ENCODE assay signal across 21 cellular contexts in genomic region chr10:44827431-44828006, GRCh38.
A peak's percentile ranks its signal among the peaks of the same experiment; 100 is the strongest.
DNase-seq lines count a peak whose midpoint lies in the region; ATAC-seq and TF ChIP-seq lines count a peak whose summit lies in the region.
"Had no signal": no experiment of that assay in that cellular context is flagged by ENCODE, and none has a peak within 500 bp of the region (broad histone marks: within the 10 kb centered on the region; RNA-seq: fewer than 3 reads in every experiment).

No MANE protein-coding gene starts in this region.

- peak; percentile 44 for DNase-seq in NCI-H2029 treated with DMSO at 0.1 percent for 48 hours (lab: John Stamatoyannopoulos, UW)
- peak; percentile 24 for DNase-seq in brain microvascular endothelial cell
- peak; percentile 55 for DNase-seq in lung (ENCODE audit: low spot score)
- no peak for DNase-seq in adrenal gland
- no peak for DNase-seq in NCI-H1105 (lab: John Stamatoyannopoulos, UW)
- no peak for DNase-seq in activated gamma-delta T cell (lab: John Stamatoyannopoulos, UW)
- DNase-seq: activated CD4-positive, CD25-positive, alpha-beta regulatory T cell treated with anti-CD3 and anti-CD28 coated beads, Interleukin-2, amount 50 U/mL, for 72 hours; C1 segment of cervical spinal cord; cerebellar nuclear complex; DMS 273 treated with DMSO at 0.1 percent for 48 hours; MG63; NCI-H1694; NCI-H446; psoas muscle; stimulated activated CD8-positive, alpha-beta memory T cell treated with anti-CD3 and anti-CD28 coated beads, Interleukin-4, amount 100 ng/mL, for 48 hours; T-helper 9 cell; testis had no signal

- no peaks in the 10 kb centered on the region for H4K20me1 ChIP-seq in BLaER1 treated with 17β-estradiol and CSF1 and Interleukin-3, amounts not matched to agents 10 nM and 100 nM

- peaks cover 0 to 11% (median 7%) of the 10 kb centered on the region in 11 experiments; a peak in 12 of 22 replicates for H3K9me3 ChIP-seq in BLaER1 treated with 17β-estradiol and CSF1 and Interleukin-3, amounts not matched to agents 10 nM and 100 nM (replicated peaks in 1 of 11)
- H3K9me3 ChIP-seq in lung (ENCODE audit: control insufficient read depth in 2 of 2, insufficient read depth in 1 of 2, low read length in 1 of 2) (no peaks in the 10 kb centered on the region), adrenal gland (replicated peaks in 1 of 3) (no peaks in the 10 kb centered on the region)
- H3K9me3 ChIP-seq: A549, heart left ventricle, MG63, psoas muscle, testis had no signal

- H3K27ac ChIP-seq in BLaER1 treated with 17β-estradiol and CSF1 and Interleukin-3, amounts not matched to agents 10 nM and 100 nM, result peak overlapping the region in 2 of 11 experiments; percentile 17 to 50; a peak in 3 of 22 replicates
- H3K27ac ChIP-seq in brain microvascular endothelial cell (no peak overlapping the region), lung (ENCODE audit: low read depth in 1 of 2, low read length in 1 of 2) (no peak overlapping the region), adrenal gland (no peak overlapping the region)
- H3K27ac ChIP-seq: A549, psoas muscle, testis had no signal

- peak; percentile 29 for ATAC-seq in lung (ENCODE audit: insufficient read depth, low FRiP score)
- ATAC-seq in GM18502 (IDR thresholded peaks at IDR 0.05; ENCODE audit: poor library complexity, unreplicated experiment), result no peak
- ATAC-seq: A549, psoas muscle had no signal

- WGBS in lung, 2 donors, result 62 to 75% methylated on average over 13 of the region's 13 CpGs
- 73 to 94% (median 80%) methylated on average over 2 to 13 of the region's 13 CpGs for WGBS in adrenal gland, 4 donors

- H3K36me3 ChIP-seq in BLaER1 treated with 17β-estradiol and CSF1 and Interleukin-3, amounts not matched to agents 10 nM and 100 nM, result no peaks in the 10 kb centered on the region
- no peaks in the 10 kb centered on the region for H3K36me3 ChIP-seq in brain microvascular endothelial cell (replicated peaks)
- no peaks in the 10 kb centered on the region for H3K36me3 ChIP-seq in lung (ENCODE audit: control insufficient read depth in 2 of 2, insufficient read depth in 2 of 2, low read length in 2 of 2)
- H3K36me3 ChIP-seq in adrenal gland (replicated peaks in 1 of 2), result no peaks in the 10 kb centered on the region
- H3K36me3 ChIP-seq: heart left ventricle, MG63 had no signal

- no peak for TF ChIP-seq POLR2A in adrenal gland (IDR thresholded peaks at IDR 0.05)

- TF ChIP-seq CTCF in brain microvascular endothelial cell (IDR thresholded peaks at IDR 0.05; ENCODE audit: low read depth, low read length, missing control alignments) (no peak), lung (IDR thresholded peaks at IDR 0.05; ENCODE audit: control extremely low read depth, extremely low read depth) (no peak), adrenal gland (IDR thresholded peaks at IDR 0.05) (no peak)

- H3K4me2 ChIP-seq in BLaER1 treated with 17β-estradiol and CSF1 and Interleukin-3, amounts not matched to agents 10 nM and 100 nM, result peak overlapping the region; percentile 6 to 82 (median 69); a peak in 20 of 22 replicates
- H3K4me2 ChIP-seq: A549 had no signal

- no peaks in the 10 kb centered on the region for H3K27me3 ChIP-seq in BLaER1 treated with 17β-estradiol and CSF1 and Interleukin-3, amounts not matched to agents 10 nM and 100 nM
- H3K27me3 ChIP-seq in brain microvascular endothelial cell (replicated peaks) (no peaks in the 10 kb centered on the region), lung (ENCODE audit: control insufficient read depth, insufficient read depth) (no peaks in the 10 kb centered on the region), adrenal gland (no peaks in the 10 kb centered on the region)
- H3K27me3 ChIP-seq: heart left ventricle, MG63, testis had no signal

- no peak overlapping the region for H3K9ac ChIP-seq in BLaER1 treated with 17β-estradiol and CSF1 and Interleukin-3, amounts not matched to agents 10 nM and 100 nM

- in situ Hi-C loops in brain microvascular endothelial cell (cut with HindIII; ENCODE audit: low pct_ligation_motif_present, low sequenced_read_pairs), result no loop called here

- no peak overlapping the region for H3K4me3 ChIP-seq in BLaER1 treated with 17β-estradiol and CSF1 and Interleukin-3, amounts not matched to agents 10 nM and 100 nM
- H3K4me3 ChIP-seq in brain microvascular endothelial cell (ENCODE audit: low read depth, low read length), result no peak overlapping the region
- no peak overlapping the region for H3K4me3 ChIP-seq in lung
- no peak overlapping the region for H3K4me3 ChIP-seq in adrenal gland
- H3K4me3 ChIP-seq: A549, heart left ventricle, MG63, psoas muscle, testis had no signal

- intact Hi-C loops in adrenal gland (cut with DNase I), result no loop called here

- peaks cover 24 to 59% (median 46%) of the 10 kb centered on the region in 10 experiments for H3K4me1 ChIP-seq in BLaER1 treated with 17β-estradiol and CSF1 and Interleukin-3, amounts not matched to agents 10 nM and 100 nM
- peaks cover 0 to 3% of the 10 kb centered on the region in 2 donors for H3K4me1 ChIP-seq in lung (ENCODE audit: control insufficient read depth in 2 of 2, insufficient read depth in 2 of 2, low read length in 2 of 2)
- H3K4me1 ChIP-seq in adrenal gland (replicated peaks in 1 of 2), result no peaks in the 10 kb centered on the region
- H3K4me1 ChIP-seq: A549, testis had no signal

Comparison
In these comparisons a context has a peak if more than half of its experiments do, and no peak if none do; other contexts are left out.
1. DNase-seq: peak in NCI-H2029 treated with DMSO at 0.1 percent for 48 hours (single experiment), brain microvascular endothelial cell (single experiment) and lung (single experiment); none in adrenal gland (0 of 7), NCI-H1105 (single experiment) and activated gamma-delta T cell (single experiment).